18 cellular contexts compared by ENCODE assay signal in genomic region chr2:6148887-6149286, GRCh38.
"Had no signal": no experiment of that assay in that cellular context is flagged by ENCODE, and none has a peak within 500 bp of the region (broad histone marks: within the 10 kb centered on the region; RNA-seq: fewer than 3 reads in every experiment).

No MANE protein-coding gene starts in this region.

- H3K4me3 ChIP-seq: lower lobe of right lung, neural progenitor cell, upper lobe of left lung had no signal

- H3K27me3 ChIP-seq: neural progenitor cell, upper lobe of left lung had no signal

- H2AFZ ChIP-seq: neural progenitor cell had no signal

- H3K4me1 ChIP-seq: lower lobe of right lung, upper lobe of left lung had no signal

- H3K27ac ChIP-seq: epithelial cell of prostate, lower lobe of right lung, neural progenitor cell, upper lobe of left lung had no signal

- H3K4me2 ChIP-seq: neural progenitor cell had no signal

- DNase-seq: activated CD4-positive, alpha-beta T cell treated with anti-CD3 and anti-CD28 coated beads for 4 hours; activated CD4-positive, alpha-beta T cell treated with anti-CD3 and anti-CD28 coated beads, Interleukin-2, amount 50 U/mL, for 48 hours; activated CD4-positive, CD25-positive, alpha-beta regulatory T cell; activated CD8-positive, alpha-beta memory T cell treated with anti-CD3 and anti-CD28 coated beads, Interleukin-2, amount 50 U/mL, for 48 hours; activated effector memory CD4-positive, alpha-beta T cell treated with Interleukin-2 at 50 U/mL for 16 hours; activated naive CD4-positive, alpha-beta T cell treated with anti-CD3 and anti-CD28 coated beads for 36 hours; activated naive CD8-positive, alpha-beta T cell treated with anti-CD3 and anti-CD28 coated beads, Interleukin-2, amount 10 ng/mL, durations not matched to agents 7 days and 5 days; activated T-cell treated with anti-CD3 and anti-CD28 coated beads, Interleukin-2, amount 50 U/mL, for 72 hours; amygdala; foreskin fibroblast; lower lobe of right lung; naive thymus-derived CD8-positive, alpha-beta T cell; stimulated activated CD4-positive, alpha-beta T cell treated with anti-CD3 and anti-CD28 coated beads, Interleukin-4, amount 100 ng/mL, for 4 hours; stimulated activated naive CD8-positive, alpha-beta T cell treated with anti-CD3 and anti-CD28 coated beads, Interleukin-15, Interleukin-2, amounts not matched to agents 100 U/mL and 50 U/mL, for 24 hours; T1000; upper lobe of left lung had no signal

- H3K9ac ChIP-seq: neural progenitor cell had no signal

- H3K36me3 ChIP-seq: lower lobe of right lung, neural progenitor cell, upper lobe of left lung had no signal
